ENCODE assay signal across 27 cellular contexts in genomic region chr5:138829341-138829740, GRCh38. TPM values are rescaled to one million over a fixed set of nuclear protein-coding genes. Genes with fewer than 3 reads are reported as not detected.
A peak's percentile ranks its signal among the peaks of the same experiment; 100 is the strongest.
DNase-seq lines count a peak whose midpoint lies in the region; ATAC-seq and TF ChIP-seq lines count a peak whose summit lies in the region.
"Had no signal": no experiment of that assay in that cellular context is flagged by ENCODE, and none has a peak within 500 bp of the region (broad histone marks: within the 10 kb centered on the region; RNA-seq: fewer than 3 reads in every experiment).

No MANE protein-coding gene starts in this region.

- H3K27me3 ChIP-seq in GM23248 (replicated peaks; ENCODE audit: insufficient read depth), result no peaks in the 10 kb centered on the region
- H3K27me3 ChIP-seq: ascending aorta, gastroesophageal sphincter had no signal

- in situ Hi-C loops in GM23248 (cut with MboI), result loop anchor here (10.0 kb wide), 1 partner anchor 435 kb away; no protein-coding TSS in a partner anchor

- H3K9ac ChIP-seq in GM23248, result no peak overlapping the region

- H3K27ac ChIP-seq in GM23248, result no peak overlapping the region
- H3K27ac ChIP-seq: ascending aorta, gastroesophageal sphincter, HL-60, lower lobe of right lung had no signal

- TF ChIP-seq POLR2A in NB4 (IDR thresholded peaks at IDR 0.05; ENCODE audit: extremely low read depth, insufficient read length), result no peak

- no peaks in the 10 kb centered on the region for H3K27me3 Mint-ChIP-seq in mesothelial cell of epicardium (ENCODE audit: low read depth)
- H3K27me3 Mint-ChIP-seq: activated B cell treated with CpG ODN at 0.5 μM for 24 hours; CD4-positive, CD25-positive, alpha-beta regulatory T cell had no signal

- H3K4me3 ChIP-seq in GM23248 (no peak overlapping the region), NB4 (ENCODE audit: low read depth, low read length) (no peak overlapping the region), cardiac fibroblast (replicated peaks in 1 of 2; ENCODE audit: low read depth in 2 of 2, low read length in 2 of 2) (no peak overlapping the region)
- H3K4me3 ChIP-seq: ascending aorta, gastroesophageal sphincter, lower lobe of right lung had no signal

- H3K9me3 Mint-ChIP-seq in mesothelial cell of epicardium, result no peaks in the 10 kb centered on the region
- H3K9me3 Mint-ChIP-seq: activated B cell treated with CpG ODN at 0.5 μM for 24 hours; activated naive CD4-positive, alpha-beta T cell treated with anti-CD3 and anti-CD28 coated beads, Interleukin-2, amount 50 U/mL, for 24 hours; CD4-positive, CD25-positive, alpha-beta regulatory T cell had no signal

- WGBS in GM23248 (ENCODE audit: low coverage in 1 of 2, low lambda C conversion rate in 2 of 2, missing lambda C conversion rate in 2 of 2), 2 experiments, result 66 to 69% methylated on average over 3 of the region's 3 CpGs

- peaks cover 62% of the 10 kb centered on the region for H3F3A ChIP-seq in GM23248 (ENCODE audit: insufficient read depth)

- H4K20me1 ChIP-seq in GM23248 (ENCODE audit: insufficient read depth), result 0 out of 2 replicates have a peak, but pooled peaks cover 13% of the 10 kb centered on the region

- peaks cover 34% of the 10 kb centered on the region for H3K4me1 ChIP-seq in GM23248 (ENCODE audit: insufficient read depth)

- H3K4me1 Mint-ChIP-seq in mesothelial cell of epicardium, result peaks cover 20% of the 10 kb centered on the region
- H3K4me1 Mint-ChIP-seq: activated naive CD4-positive, alpha-beta T cell treated with anti-CD3 and anti-CD28 coated beads, Interleukin-2, amount 50 U/mL, for 24 hours had no signal

- H3K27ac Mint-ChIP-seq in mesothelial cell of epicardium, result peak overlapping the region; percentile 24
- H3K27ac Mint-ChIP-seq: activated B cell treated with CpG ODN at 0.5 μM for 24 hours; activated naive CD4-positive, alpha-beta T cell treated with anti-CD3 and anti-CD28 coated beads, Interleukin-2, amount 50 U/mL, for 24 hours; CD4-positive, CD25-positive, alpha-beta regulatory T cell had no signal

- no peaks in the 10 kb centered on the region for H3K9me2 ChIP-seq in GM23248 (ENCODE audit: insufficient read depth)

- DNase-seq in GM23248 (peak; percentile 68), NB4 (ENCODE audit: low read depth) (peak; percentile 23), cardiac fibroblast (ENCODE audit: low read depth in 2 of 2) (peak; percentile 52 to 64), mesothelial cell of epicardium (ENCODE audit: low spot score in 2 of 2, unreplicated experiment in 2 of 2) (no peak), AG08396 (ENCODE audit: low spot score) (no peak), NCI-H1436 treated with DMSO at 0.1 percent for 48 hours (lab: John Stamatoyannopoulos, UW) (no peak), activated T-cell treated with anti-CD3 and anti-CD28 coated beads for 4 hours (no peak)
- DNase-seq: activated B cell treated with CpG ODN at 0.5 μM for 24 hours; CD4-positive, CD25-positive, alpha-beta regulatory T cell; cerebellar nuclear complex; DMS 273 treated with DMSO at 0.1 percent for 48 hours; islet precursor cell; lower lobe of right lung; NCI-H1417; NCI-H446; posterior cingulate gyrus; stimulated activated CD4-positive, alpha-beta T cell treated with anti-CD3 and anti-CD28 coated beads, Interleukin-15, amount 100 ng/mL, for 24 hours; T1000; trophoblast cell had no signal

- H3K36me3 ChIP-seq in GM23248 (ENCODE audit: low read depth), result peaks cover 27% of the 10 kb centered on the region

- H3K9me3 ChIP-seq in GM23248 (ENCODE audit: low read depth), result no peaks in the 10 kb centered on the region
- H3K9me3 ChIP-seq: ascending aorta, gastroesophageal sphincter, lower lobe of right lung had no signal

- H3K4me3 Mint-ChIP-seq in mesothelial cell of epicardium, result no peak overlapping the region
- H3K4me3 Mint-ChIP-seq: activated B cell treated with CpG ODN at 0.5 μM for 24 hours; activated naive CD4-positive, alpha-beta T cell treated with anti-CD3 and anti-CD28 coated beads, Interleukin-2, amount 50 U/mL, for 24 hours; CD4-positive, CD25-positive, alpha-beta regulatory T cell had no signal

- TF ChIP-seq CTCF in NB4 (IDR thresholded peaks at IDR 0.05; ENCODE audit: low read depth, low read length) (no peak), cardiac fibroblast (IDR thresholded peaks at IDR 0.05; ENCODE audit: low read depth, low read length) (no peak), mesothelial cell of epicardium (IDR thresholded peaks at IDR 0.05; ENCODE audit: unreplicated experiment) (no peak)

- no peak for ATAC-seq in GM18498 (IDR thresholded peaks at IDR 0.05; ENCODE audit: unreplicated experiment)
- ATAC-seq: gastroesophageal sphincter, lower lobe of right lung, sciatic nerve had no signal

- H2AFZ ChIP-seq in GM23248, result no peak overlapping the region

- H3K79me2 ChIP-seq in GM23248 (ENCODE audit: insufficient read depth), result peaks cover 90% of the 10 kb centered on the region

- no peak overlapping the region for H3K4me2 ChIP-seq in GM23248 (ENCODE audit: unreplicated experiment)

- H3K36me3 Mint-ChIP-seq in mesothelial cell of epicardium, result peaks cover 36% of the 10 kb centered on the region
- H3K36me3 Mint-ChIP-seq: activated naive CD4-positive, alpha-beta T cell treated with anti-CD3 and anti-CD28 coated beads, Interleukin-2, amount 50 U/mL, for 24 hours had no signal

RNA-seq across cellular contexts. Expression of gene LRRTM2, which starts 45.8 kb away (rescaled TPM):
- total RNA-seq in GM23248 (2014; rRNA removed; shearing (Covaris generic)), result 0.11 and 0.38 TPM in 2 replicates
- polyA plus RNA-seq in GM23248 (2016; fragmentation: Nextera tagmentation; extraction: Ambion mirVana), result 0.22 and 0.71 TPM in 2 replicates
- total RNA-seq in mesothelial cell of epicardium, result 0.09 to 0.18 TPM (median 0.13 TPM) in 3 replicates
- total RNA-seq: ascending aorta; CD4-positive, CD25-positive, alpha-beta regulatory T cell; epithelial cell of proximal tubule; G401 had no signal

Comparison
In these comparisons a context has a peak if more than half of its experiments do, and no peak if none do; other contexts are left out.
1. DNase-seq: peak in GM23248 (single experiment), NB4 (single experiment) and cardiac fibroblast (2 of 2); none in mesothelial cell of epicardium (0 of 2), AG08396 (single experiment), NCI-H1436 treated with DMSO at 0.1 percent for 48 hours (single experiment) and activated T-cell treated with anti-CD3 and anti-CD28 coated beads for 4 hours (single experiment).